ENCODE assay signal across 12 cellular contexts in the genomic region with DNA sequence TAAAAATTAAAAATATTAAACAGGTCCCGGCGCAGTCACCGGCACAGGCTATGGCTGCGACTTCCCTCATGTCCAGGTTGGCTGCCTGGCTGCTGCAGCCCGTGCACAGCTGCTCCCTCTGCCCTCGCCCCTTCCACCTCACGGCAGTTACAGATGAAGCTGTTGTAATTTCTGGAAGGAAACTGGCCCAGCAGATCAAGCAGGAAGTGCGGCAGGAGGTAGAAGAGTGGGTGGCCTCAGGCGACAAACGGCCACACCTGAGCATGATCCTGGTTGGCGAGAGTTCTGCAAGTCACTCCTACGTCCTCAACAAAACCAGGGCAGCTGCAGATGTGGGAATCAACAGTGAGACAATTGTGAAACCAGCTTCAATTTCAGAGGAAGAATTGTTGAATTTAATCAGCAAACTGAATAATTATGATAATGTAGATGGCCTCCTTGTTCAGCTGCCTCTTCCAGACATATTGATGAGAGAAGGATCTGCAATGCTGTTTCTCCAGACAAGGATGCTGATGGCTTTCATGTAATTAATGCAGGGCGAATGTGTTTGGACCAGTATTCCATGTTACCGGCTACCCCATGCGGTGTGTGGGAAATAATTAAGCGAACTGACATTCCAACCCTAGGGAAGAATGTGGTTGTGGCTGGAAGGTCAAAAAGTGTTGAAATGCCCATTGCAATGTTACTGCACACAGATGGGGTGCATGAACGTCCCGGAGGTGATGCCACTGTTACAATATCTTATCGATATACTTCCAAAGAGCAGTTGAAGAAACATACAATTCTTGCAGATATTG. TPM values are rescaled to one million over a fixed set of nuclear protein-coding genes. Genes with fewer than 3 reads are reported as not detected.
A peak's percentile ranks its signal among the peaks of the same experiment; 100 is the strongest.
DNase-seq lines count a peak whose midpoint lies in the region; ATAC-seq, FAIRE-seq and TF ChIP-seq lines count a peak whose summit lies in the region.
"Had no signal": no experiment of that assay in that cellular context is flagged by ENCODE, and none has a peak within 500 bp of the region (broad histone marks: within the 10 kb centered on the region; RNA-seq: fewer than 3 reads in every experiment).

No MANE protein-coding gene starts in this region.

- CTCF ChIA-PET in activated CD4-positive, alpha-beta T cell treated with anti-CD3 and anti-CD28 coated beads, Interleukin-2, amount 10 ng/mL, durations not matched to agents 7 days and 5 days (lab: Charles Lee): interaction anchor here (1.5 kb wide), 1 partner anchor 9 kb away, joined by 3 read pairs; no protein-coding TSS in a partner anchor

- H3K27ac Mint-ChIP-seq in activated CD4-positive, alpha-beta T cell treated with anti-CD3 and anti-CD28 coated beads, Interleukin-2, amount 10 ng/mL, durations not matched to agents 7 days and 5 days: no peak overlapping the region
- peak overlapping the region; percentile 77 for H3K27ac Mint-ChIP-seq in astrocyte (ENCODE audit: unreplicated experiment)
- H3K27ac Mint-ChIP-seq in stimulated activated naive CD8-positive, alpha-beta T cell treated with anti-CD3 and anti-CD28 coated beads, Interleukin-15, amount 100 ng/mL, for 72 hours: no peak overlapping the region
- H3K27ac Mint-ChIP-seq: activated naive CD4-positive, alpha-beta T cell treated with anti-CD3 and anti-CD28 coated beads, Interleukin-2, amount 50 U/mL, for 24 hours had no signal

- no peaks in the 10 kb centered on the region for H3K36me3 Mint-ChIP-seq in activated CD4-positive, alpha-beta T cell treated with anti-CD3 and anti-CD28 coated beads, Interleukin-2, amount 10 ng/mL, durations not matched to agents 7 days and 5 days (ENCODE audit: low read depth)
- H3K36me3 Mint-ChIP-seq in astrocyte (ENCODE audit: low read depth, unreplicated experiment): no peaks in the 10 kb centered on the region
- H3K36me3 Mint-ChIP-seq: activated naive CD4-positive, alpha-beta T cell treated with anti-CD3 and anti-CD28 coated beads, Interleukin-2, amount 50 U/mL, for 24 hours had no signal

- no peak overlapping the region for H2AFZ ChIP-seq in astrocyte (ENCODE audit: low read depth, low read length)

- no peaks in the 10 kb centered on the region for H3K9me3 Mint-ChIP-seq in activated CD4-positive, alpha-beta T cell treated with anti-CD3 and anti-CD28 coated beads, Interleukin-2, amount 10 ng/mL, durations not matched to agents 7 days and 5 days
- H3K9me3 Mint-ChIP-seq in astrocyte (ENCODE audit: unreplicated experiment): no peaks in the 10 kb centered on the region
- H3K9me3 Mint-ChIP-seq in stimulated activated naive CD8-positive, alpha-beta T cell treated with anti-CD3 and anti-CD28 coated beads, Interleukin-15, amount 100 ng/mL, for 72 hours: no peaks in the 10 kb centered on the region
- H3K9me3 Mint-ChIP-seq: activated naive CD4-positive, alpha-beta T cell treated with anti-CD3 and anti-CD28 coated beads, Interleukin-2, amount 50 U/mL, for 24 hours had no signal

- no peaks in the 10 kb centered on the region for H3K9me3 ChIP-seq in astrocyte (ENCODE audit: insufficient read depth, low read depth, low read length)

- peaks cover 3% of the 10 kb centered on the region for H3K27me3 ChIP-seq in astrocyte (ENCODE audit: insufficient read depth, low read length)

- no peaks in the 10 kb centered on the region for H3K36me3 ChIP-seq in astrocyte (ENCODE audit: insufficient read depth, low read length)

- H3K27me3 Mint-ChIP-seq in activated CD4-positive, alpha-beta T cell treated with anti-CD3 and anti-CD28 coated beads, Interleukin-2, amount 10 ng/mL, durations not matched to agents 7 days and 5 days: peaks cover 6% of the 10 kb centered on the region
- peaks cover 1% of the 10 kb centered on the region for H3K27me3 Mint-ChIP-seq in astrocyte (ENCODE audit: low read depth, unreplicated experiment)
- peaks cover 8% of the 10 kb centered on the region for H3K27me3 Mint-ChIP-seq in stimulated activated naive CD8-positive, alpha-beta T cell treated with anti-CD3 and anti-CD28 coated beads, Interleukin-15, amount 100 ng/mL, for 72 hours

- H3K9ac ChIP-seq in astrocyte (ENCODE audit: low read length): no peak overlapping the region

- no peak for FAIRE-seq in astrocyte (lab: Jason Lieb, UNC)
- FAIRE-seq: urothelium cell line had no signal

- H3K4me2 ChIP-seq in astrocyte (ENCODE audit: low read length): no peak overlapping the region

- H3K4me1 Mint-ChIP-seq in activated CD4-positive, alpha-beta T cell treated with anti-CD3 and anti-CD28 coated beads, Interleukin-2, amount 10 ng/mL, durations not matched to agents 7 days and 5 days: peaks cover 10% of the 10 kb centered on the region
- peaks cover 2% of the 10 kb centered on the region for H3K4me1 Mint-ChIP-seq in astrocyte (ENCODE audit: low read depth, unreplicated experiment)
- H3K4me1 Mint-ChIP-seq in stimulated activated naive CD8-positive, alpha-beta T cell treated with anti-CD3 and anti-CD28 coated beads, Interleukin-15, amount 100 ng/mL, for 72 hours: peaks cover 16% of the 10 kb centered on the region

- no peaks in the 10 kb centered on the region for H3K79me2 ChIP-seq in astrocyte (ENCODE audit: insufficient read depth, low read length)

- POLR2A ChIA-PET in activated CD4-positive, alpha-beta T cell treated with anti-CD3 and anti-CD28 coated beads, Interleukin-2, amount 10 ng/mL, durations not matched to agents 7 days and 5 days (lab: Charles Lee): interaction anchor here (0.6 kb wide), 1 partner anchor 61 kb away, joined by 3 read pairs; no protein-coding TSS in a partner anchor

- H3K27ac ChIP-seq in astrocyte (ENCODE audit: low read depth, low read length): no peak overlapping the region

- DNase-seq in activated CD4-positive, alpha-beta T cell treated with anti-CD3 and anti-CD28 coated beads, Interleukin-2, amount 10 ng/mL, durations not matched to agents 7 days and 5 days: no peak
- DNase-seq in activated CD4-positive, alpha-beta T cell treated with anti-CD3 and anti-CD28 coated beads, Interleukin-2, amount 50 U/mL, for 4 hours: no peak
- DNase-seq in astrocyte (ENCODE audit: low read depth): no peak
- peak in 1 of 2 donors; percentile 20 for DNase-seq in stimulated activated naive CD8-positive, alpha-beta T cell treated with anti-CD3 and anti-CD28 coated beads, Interleukin-15, amount 100 ng/mL, for 72 hours
- DNase-seq in NCI-H1436 treated with DMSO at 0.1 percent for 48 hours (lab: John Stamatoyannopoulos, UW): no peak
- DNase-seq in activated gamma-delta T cell treated with Interleukin-2 at 50 U/mL for 16 hours: no peak
- DNase-seq in 8988T: no peak
- DNase-seq: hypothalamus, NCI-H524 treated with DMSO at 0.1 percent for 48 hours had no signal

- ATAC-seq in HG03354 (IDR thresholded peaks at IDR 0.05; ENCODE audit: poor library complexity, severe bottlenecking, unreplicated experiment): peak; percentile 62
- ATAC-seq in stimulated activated naive CD8-positive, alpha-beta T cell treated with anti-CD3 and anti-CD28 coated beads, Interleukin-15, amount 100 ng/mL, for 72 hours: peak; percentile 75

- H3K4me3 Mint-ChIP-seq in activated CD4-positive, alpha-beta T cell treated with anti-CD3 and anti-CD28 coated beads, Interleukin-2, amount 10 ng/mL, durations not matched to agents 7 days and 5 days: peak overlapping the region; percentile 39
- H3K4me3 Mint-ChIP-seq in astrocyte (ENCODE audit: unreplicated experiment): no peak overlapping the region
- peak overlapping the region; percentile 42 to 43 for H3K4me3 Mint-ChIP-seq in stimulated activated naive CD8-positive, alpha-beta T cell treated with anti-CD3 and anti-CD28 coated beads, Interleukin-15, amount 100 ng/mL, for 72 hours
- H3K4me3 Mint-ChIP-seq: activated naive CD4-positive, alpha-beta T cell treated with anti-CD3 and anti-CD28 coated beads, Interleukin-2, amount 50 U/mL, for 24 hours had no signal

- no peak for TF ChIP-seq CTCF in astrocyte (IDR thresholded peaks at IDR 0.05; ENCODE audit: insufficient read depth, low read depth, low read length)

- no peak overlapping the region for H3K4me3 ChIP-seq in astrocyte (ENCODE audit: insufficient read depth, low read depth, low read length)

- H3K4me1 ChIP-seq in astrocyte (ENCODE audit: insufficient read depth, low read length): no peaks in the 10 kb centered on the region

- no peaks in the 10 kb centered on the region for H4K20me1 ChIP-seq in astrocyte (ENCODE audit: insufficient read depth, low read length)

RNA-seq across cellular contexts. Expression of gene GNB4, which starts 13.2 kb away (rescaled TPM):
- total RNA-seq in activated CD4-positive, alpha-beta T cell treated with anti-CD3 and anti-CD28 coated beads, Interleukin-2, amount 10 ng/mL, durations not matched to agents 7 days and 5 days: 1 to 10 TPM; 6.9 to 7.4 TPM
- 83.7 and 85.7 TPM in 2 replicates for total RNA-seq in astrocyte

Comparison
In these comparisons a context has a peak if more than half of its experiments do, and no peak if none do; other contexts are left out.
1. RNA of gene GNB4, which starts 13.2 kb away (total RNA-seq): 83.7 to 85.7 TPM in astrocyte; 6.9 to 7.4 TPM in activated CD4-positive, alpha-beta T cell treated with anti-CD3 and anti-CD28 coated beads, Interleukin-2, amount 10 ng/mL, durations not matched to agents 7 days and 5 days; every median in the first group is over 10 times any median in the second.